10 cellular contexts compared by ENCODE assay signal in genomic region chr7:79282882-79283602, GRCh38.
DNase-seq lines count a peak whose midpoint lies in the region; ATAC-seq and TF ChIP-seq lines count a peak whose summit lies in the region.
"Had no signal": no experiment of that assay in that cellular context is flagged by ENCODE, and none has a peak within 500 bp of the region (broad histone marks: within the 10 kb centered on the region; RNA-seq: fewer than 3 reads in every experiment).

No MANE protein-coding gene starts in this region.

- CTCF ChIA-PET in Panc1 (lab: Charles Lee), result interaction anchor here (0.6 to 1.6 kb wide), 5 partner anchors 12 to 106 kb away, joined by 3 read pairs; no protein-coding TSS in a partner anchor

- H3K4me1 ChIP-seq in Panc1 (ENCODE audit: control insufficient read depth, insufficient read depth, low read length) (peaks cover 51% of the 10 kb centered on the region), skeletal muscle satellite cell (ENCODE audit: control insufficient read depth, insufficient read depth, low read length) (peaks cover 54% of the 10 kb centered on the region)

- in situ Hi-C loops in Panc1 (cut with HindIII; ENCODE audit: low pct_unique_long_range_greater_than_20kb, low sequenced_read_pairs), result no loop called here

- H3K4me3 ChIP-seq in Panc1 (ENCODE audit: low read depth in 2 of 2, low read length in 2 of 2) (no peak overlapping the region), fibroblast of the aortic adventitia (ENCODE audit: low read depth, low read length) (no peak overlapping the region), skeletal muscle satellite cell (ENCODE audit: low read length) (peak overlapping the region; percentile 25)
- H3K4me3 ChIP-seq: heart right ventricle had no signal

- ATAC-seq in Panc1 (peak; percentile 87), GM21515 (IDR thresholded peaks at IDR 0.05; ENCODE audit: unreplicated experiment) (no peak)

- POLR2A ChIA-PET in Panc1 (lab: Charles Lee), result no interaction called here

- TF ChIP-seq CTCF in Panc1 (IDR thresholded peaks at IDR 0.05) (no peak), fibroblast of the aortic adventitia (IDR thresholded peaks at IDR 0.05; ENCODE audit: insufficient read depth, low read length) (no peak)

- peak overlapping the region; percentile 81 for H3K9ac ChIP-seq in skeletal muscle satellite cell (ENCODE audit: low read depth, low read length)

- intact Hi-C loops in Panc1 (cut with micrococcal nuclease; ENCODE audit: unreplicated experiment), result loop anchor here (10.0 kb wide), 1 partner anchor 762 kb away; no protein-coding TSS in a partner anchor

- no peaks in the 10 kb centered on the region for H3K27me3 ChIP-seq in Panc1 (ENCODE audit: control insufficient read depth, insufficient read depth, low read length)
- H3K27me3 ChIP-seq in skeletal muscle satellite cell (ENCODE audit: control insufficient read depth, insufficient read depth, low read length), result no peaks in the 10 kb centered on the region
- H3K27me3 ChIP-seq: heart right ventricle had no signal

- peak; percentile 18 for DNase-seq in H4 (ENCODE audit: low spot score)
- DNase-seq in Panc1 (ENCODE audit: low read depth, low spot score), result peak; percentile 84
- DNase-seq in fibroblast of the aortic adventitia (ENCODE audit: low read depth), result peak; percentile 84
- DNase-seq in activated CD4-positive, alpha-beta T cell treated with anti-CD3 and anti-CD28 coated beads, Interleukin-2, amount 50 U/mL, for 4 hours, result no peak
- no peak for DNase-seq in NCI-H1930 (lab: John Stamatoyannopoulos, UW)
- DNase-seq: heart right ventricle; MV-4-11; stimulated activated naive CD4-positive, alpha-beta T cell treated with Interleukin-2 at 50 U/mL for 16 hours had no signal

- H3K9me3 ChIP-seq in Panc1 (ENCODE audit: control insufficient read depth, insufficient read depth, low read depth, low read length), result peaks cover 7% of the 10 kb centered on the region; the same call in 1 of the 2 replicates
- H3K9me3 ChIP-seq in skeletal muscle satellite cell (replicated peaks; ENCODE audit: low read length), result no peaks in the 10 kb centered on the region
- H3K9me3 ChIP-seq: heart right ventricle had no signal

- H3K4me2 ChIP-seq in skeletal muscle satellite cell (ENCODE audit: low read length), result peak overlapping the region; percentile 79

- H3K36me3 ChIP-seq in Panc1 (ENCODE audit: control insufficient read depth, insufficient read depth, low read length) (no peaks in the 10 kb centered on the region), skeletal muscle satellite cell (ENCODE audit: insufficient read depth, low read length) (no peaks in the 10 kb centered on the region)
- H3K36me3 ChIP-seq: heart right ventricle had no signal

- no TSS peak for BruUV-seq in Panc1 (replicated peaks; lab: Mats Ljungman, UMichigan)

- H3K27ac ChIP-seq in Panc1 (ENCODE audit: low read length), result peak overlapping the region; percentile 97
- H3K27ac ChIP-seq: heart right ventricle had no signal

Comparison
In these comparisons a context has a peak if more than half of its experiments do, and no peak if none do; other contexts are left out.
1. DNase-seq: peak in H4 (single experiment), Panc1 (single experiment) and fibroblast of the aortic adventitia (single experiment); none in activated CD4-positive, alpha-beta T cell treated with anti-CD3 and anti-CD28 coated beads, Interleukin-2, amount 50 U/mL, for 4 hours (0 of 2) and NCI-H1930 (0 of 2).